Comparison of ENCODE assay signal across 8 cellular contexts in the genomic region with DNA sequence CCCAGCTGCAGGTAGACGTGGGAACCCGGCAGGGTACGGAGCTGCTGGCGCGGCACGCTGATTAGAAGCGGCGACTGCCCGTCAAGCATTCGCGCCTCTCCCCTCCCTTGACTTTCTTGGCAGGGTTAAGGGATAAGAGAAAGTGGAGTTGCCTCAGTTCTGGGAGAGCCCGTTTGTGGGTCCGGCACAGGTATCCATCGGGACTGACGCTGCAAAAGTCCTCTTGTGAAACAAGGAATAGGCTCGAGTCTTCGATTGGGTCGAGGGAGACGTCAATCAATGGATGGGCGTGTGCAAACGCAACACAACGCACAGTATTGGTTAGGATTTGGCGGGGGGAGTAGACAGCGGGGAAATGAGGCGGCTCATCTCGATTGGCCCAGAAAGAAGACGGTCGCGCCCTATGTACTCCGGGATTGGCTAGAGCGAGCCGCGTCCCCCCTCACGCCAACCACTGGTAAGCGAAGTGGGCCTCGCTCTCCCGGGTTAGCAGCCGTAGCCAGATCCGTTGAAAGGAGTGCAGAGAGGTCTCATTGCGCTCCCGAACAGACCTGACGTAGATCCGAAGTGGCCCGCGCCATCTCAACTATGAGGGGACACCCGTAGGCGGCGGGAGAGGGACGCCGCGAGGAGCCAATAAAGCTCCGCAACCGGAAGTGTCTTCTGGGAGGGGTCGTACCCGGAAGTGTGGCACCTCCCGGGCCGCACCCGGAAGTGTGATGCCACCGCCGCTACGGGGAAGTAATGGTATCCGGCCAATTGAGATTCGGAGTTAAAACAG. TPM values are rescaled to one million over a fixed set of nuclear protein-coding genes. Genes with fewer than 3 reads are reported as not detected.
A peak's percentile ranks its signal among the peaks of the same experiment; 100 is the strongest.
DNase-seq lines count a peak whose midpoint lies in the region; ATAC-seq and TF ChIP-seq lines count a peak whose summit lies in the region.

TSS of gene MON1B (plus strand) at position 713 of the 781 bp plus-strand sequence. CDS start 296 bp downstream, outside the sequence.

- DNase-seq in CD8-positive, alpha-beta memory T cell, result peak; percentile 91 to 97 (median 97)
- DNase-seq in HS-5 (ENCODE audit: low read depth) (peak; percentile 90), lung (ENCODE audit: low spot score) (peak; percentile 98)
- DNase-seq in NK-92 treated with Interleukin-12 subunit alpha and Interleukin-12 subunit beta, amount 100 ng/mL, for 24 hours (lab: John Stamatoyannopoulos, UW), result peak; percentile 85
- DNase-seq in activated CD8-positive, alpha-beta memory T cell treated with anti-CD3 and anti-CD28 coated beads for 24 hours, result peak; percentile 96
- peak; percentile 91 for DNase-seq in effector CD8-positive, alpha-beta T cell (lab: John Stamatoyannopoulos, UW)
- DNase-seq in stimulated activated CD4-positive, alpha-beta T cell treated with anti-CD3 and anti-CD28 coated beads, TNF-alpha, amount 100 ng/mL, for 4 hours (ENCODE audit: low read depth in 3 of 3), result peak; percentile 80 to 88 (median 86)

- ATAC-seq in GM19468 (IDR thresholded peaks at IDR 0.05; ENCODE audit: extremely low read depth, unreplicated experiment) (peak; percentile 95), lung (ENCODE audit: insufficient read depth, low FRiP score) (peak; percentile 98)

- POLR2A ChIA-PET in CD8-positive, alpha-beta memory T cell (lab: Charles Lee), result interaction anchor here (0.6 to 1.4 kb wide), 3 partner anchors 13 to 1542 kb away, joined by 3 to 7 read pairs (median 4); no protein-coding TSS in a partner anchor

- H3K27me3 Mint-ChIP-seq in CD8-positive, alpha-beta memory T cell, result peaks cover 0 to 7% of the 10 kb centered on the region in 2 donors

- no peak for TF ChIP-seq CTCF in lung (IDR thresholded peaks at IDR 0.05; ENCODE audit: control extremely low read depth, extremely low read depth)

- peak within 1 kb of the TSS; percentile 97 for H3K27ac ChIP-seq in CD8-positive, alpha-beta memory T cell (ENCODE audit: low read depth, low read length)
- H3K27ac ChIP-seq in lung (ENCODE audit: low read depth in 1 of 2, low read length in 1 of 2), result peak within 1 kb of the TSS; percentile 89 to 97

- CTCF ChIA-PET in CD8-positive, alpha-beta memory T cell (lab: Charles Lee), result no interaction called here

- no peaks in the 10 kb centered on the region for H3K9me3 ChIP-seq in CD8-positive, alpha-beta memory T cell (ENCODE audit: low read length)
- no peaks in the 10 kb centered on the region for H3K9me3 ChIP-seq in lung (ENCODE audit: control insufficient read depth in 2 of 2, insufficient read depth in 1 of 2, low read length in 1 of 2)

- peaks cover 44 to 53% (median 49%) of the 10 kb centered on the region in 3 donors for H3K4me1 Mint-ChIP-seq in CD8-positive, alpha-beta memory T cell

- no peaks in the 10 kb centered on the region for H3K27me3 ChIP-seq in CD8-positive, alpha-beta memory T cell (ENCODE audit: insufficient read depth, low read length, poor library complexity, severe bottlenecking)
- no peaks in the 10 kb centered on the region for H3K27me3 ChIP-seq in lung (ENCODE audit: control insufficient read depth, insufficient read depth)

- H3K36me3 Mint-ChIP-seq in CD8-positive, alpha-beta memory T cell, result peaks cover 9 to 53% (median 13%) of the 10 kb centered on the region in 3 donors

- H3K36me3 ChIP-seq in CD8-positive, alpha-beta memory T cell (ENCODE audit: insufficient read depth, low read length), result peaks cover 11% of the 10 kb centered on the region
- H3K36me3 ChIP-seq in lung (ENCODE audit: control insufficient read depth in 2 of 2, insufficient read depth in 2 of 2, low read length in 2 of 2), result peaks cover 0 to 21% of the 10 kb centered on the region in 2 donors

- peak within 1 kb of the TSS; percentile 94 to 99 (median 99) for H3K4me3 Mint-ChIP-seq in CD8-positive, alpha-beta memory T cell

- H3K4me1 ChIP-seq in CD8-positive, alpha-beta memory T cell (ENCODE audit: insufficient read depth, low read length), result peaks cover 24% of the 10 kb centered on the region
- peaks cover 4 to 10% of the 10 kb centered on the region in 2 donors for H3K4me1 ChIP-seq in lung (ENCODE audit: control insufficient read depth in 2 of 2, insufficient read depth in 2 of 2, low read length in 2 of 2)

- WGBS in lung, 2 donors, result 0% methylated on average over 63 of the region's 63 CpGs

- H3K9me3 Mint-ChIP-seq in CD8-positive, alpha-beta memory T cell, result no peaks in the 10 kb centered on the region

- H3K27ac Mint-ChIP-seq in CD8-positive, alpha-beta memory T cell, result peak within 1 kb of the TSS; percentile 98 to 100 (median 99)

- peak within 1 kb of the TSS; percentile 97 for H3K4me3 ChIP-seq in CD8-positive, alpha-beta memory T cell (ENCODE audit: low read length)
- H3K4me3 ChIP-seq in lung, result peak within 1 kb of the TSS; percentile 85

RNA-seq across cellular contexts. Expression of gene MON1B, which starts in this region (rescaled TPM):
- total RNA-seq in CD8-positive, alpha-beta memory T cell, result 10 to 100 TPM; 55.0 to 60.2 TPM
- polyA plus RNA-seq in CD8-positive, alpha-beta memory T cell, result 59.5 TPM
- 10 to 100 TPM in 1 of 2 donors, 1 to 10 TPM in 1; 8.8 to 77.8 TPM for total RNA-seq in lung
- 10 to 100 TPM; 16.2 to 31.5 TPM for polyA plus RNA-seq in lung

Comparison
In these comparisons a context has a peak if more than half of its experiments do, and no peak if none do; other contexts are left out.
1. Peak in every context shown above with its lines: DNase-seq, ATAC-seq, H3K4me3 ChIP-seq and H3K27ac ChIP-seq.